ENCODE assay signal across 21 cellular contexts in genomic region chr7:7335215-7335614, GRCh38.
"Had no signal": no experiment of that assay in that cellular context is flagged by ENCODE, and none has a peak within 500 bp of the region (broad histone marks: within the 10 kb centered on the region; RNA-seq: fewer than 3 reads in every experiment).

No MANE protein-coding gene starts in this region.

- H3K4me1 Mint-ChIP-seq: IgD-negative memory B cell had no signal

- DNase-seq: activated CD4-positive, alpha-beta memory T cell treated with anti-CD3 and anti-CD28 coated beads for 36 hours; activated CD4-positive, alpha-beta T cell treated with anti-CD3 and anti-CD28 coated beads, Interleukin-2, amount 10 ng/mL, durations not matched to agents 7 days and 5 days; activated CD4-positive, CD25-positive, alpha-beta regulatory T cell treated with anti-CD3 and anti-CD28 coated beads, Interleukin-2, amount 50 U/mL, for 72 hours; activated CD8-positive, alpha-beta memory T cell treated with anti-CD3 and anti-CD28 coated beads for 24 hours; activated effector memory CD4-positive, alpha-beta T cell treated with anti-CD3 and anti-CD28 coated beads, Interleukin-2, amount 50 U/mL, for 16 hours; activated naive CD4-positive, alpha-beta T cell treated with Interleukin-2 at 50 U/mL for 16 hours; anterior cingulate cortex; KG1; NCI-H1092; NCI-H1417; NCI-H1930; NCI-H2171; NCI-H226; NCI-H526; SIG-M5; T-cell; T-helper 2 cell; T1000 had no signal

- H3K9me3 Mint-ChIP-seq: activated CD4-positive, alpha-beta memory T cell treated with anti-CD3 and anti-CD28 coated beads for 36 hours; activated CD4-positive, alpha-beta T cell treated with anti-CD3 and anti-CD28 coated beads, Interleukin-2, amount 10 ng/mL, durations not matched to agents 7 days and 5 days; activated T-helper 1 cell treated with anti-CD3 and anti-CD28 coated beads, Interleukin-12 subunit alpha, Interleukin-12 subunit beta, Interleukin-2, Interleukin-4 antibody, amounts not matched to agents 30 ng/mL and 10 ng/mL and 1 ng/mL, durations not matched to agents 14 hours and 24 hours and 36 hours; T-cell had no signal

- ATAC-seq: activated naive CD4-positive, alpha-beta T cell treated with anti-CD3 and anti-CD28 coated beads, Interleukin-2, amount 50 U/mL, for 72 hours; T-cell had no signal

- H3K4me3 Mint-ChIP-seq: activated CD4-positive, alpha-beta memory T cell treated with anti-CD3 and anti-CD28 coated beads for 36 hours; activated CD4-positive, alpha-beta T cell treated with anti-CD3 and anti-CD28 coated beads, Interleukin-2, amount 10 ng/mL, durations not matched to agents 7 days and 5 days; activated T-helper 1 cell treated with anti-CD3 and anti-CD28 coated beads, Interleukin-12 subunit alpha, Interleukin-12 subunit beta, Interleukin-2, Interleukin-4 antibody, amounts not matched to agents 30 ng/mL and 10 ng/mL and 1 ng/mL, durations not matched to agents 14 hours and 24 hours and 36 hours; IgD-negative memory B cell; T-cell had no signal

- H3K27ac Mint-ChIP-seq: activated CD4-positive, alpha-beta memory T cell treated with anti-CD3 and anti-CD28 coated beads for 36 hours; activated CD4-positive, alpha-beta T cell treated with anti-CD3 and anti-CD28 coated beads, Interleukin-2, amount 10 ng/mL, durations not matched to agents 7 days and 5 days; activated naive CD4-positive, alpha-beta T cell treated with anti-CD3 and anti-CD28 coated beads, Interleukin-2, amount 50 U/mL, for 72 hours; activated T-helper 1 cell treated with anti-CD3 and anti-CD28 coated beads, Interleukin-12 subunit alpha, Interleukin-12 subunit beta, Interleukin-2, Interleukin-4 antibody, amounts not matched to agents 30 ng/mL and 10 ng/mL and 1 ng/mL, durations not matched to agents 14 hours and 24 hours and 36 hours; IgD-negative memory B cell; T-cell had no signal
